Comparison of ENCODE assay signal across 12 cellular contexts in genomic region chr20:47544240-47544639, GRCh38. TPM values are rescaled to one million over a fixed set of nuclear protein-coding genes. Genes with fewer than 3 reads are reported as not detected.
DNase-seq lines count a peak whose midpoint lies in the region; TF ChIP-seq lines count a peak whose summit lies in the region.
"Had no signal": no experiment of that assay in that cellular context is flagged by ENCODE, and none has a peak within 500 bp of the region (broad histone marks: within the 10 kb centered on the region; RNA-seq: fewer than 3 reads in every experiment).

No MANE protein-coding gene starts in this region.

- H3K4me3 Mint-ChIP-seq in type B pancreatic cell, result no peak overlapping the region

- TF ChIP-seq CTCF in fibroblast of pulmonary artery (IDR thresholded peaks at IDR 0.05; ENCODE audit: low read length, missing control alignments), result no peak
- TF ChIP-seq CTCF in type B pancreatic cell (conservative IDR thresholded peaks at IDR 0.05), result no peak
- no peak for TF ChIP-seq CTCF in vagina (IDR thresholded peaks at IDR 0.05)

- H3K27ac Mint-ChIP-seq in type B pancreatic cell, result peak overlapping the region; percentile 30

- H3K9me3 ChIP-seq in SJSA1 (replicated peaks), result no peaks in the 10 kb centered on the region
- H3K9me3 ChIP-seq in vagina, result no peaks in the 10 kb centered on the region

- intact Hi-C loops in vagina (cut with DNase I), result no loop called here

- no peak overlapping the region for H3K27ac ChIP-seq in SJSA1
- no peak overlapping the region for H3K27ac ChIP-seq in vagina
- H3K27ac ChIP-seq: epithelial cell of prostate had no signal

- H3K9me3 Mint-ChIP-seq in type B pancreatic cell, result no peaks in the 10 kb centered on the region

- no peak overlapping the region for H3K4me3 ChIP-seq in SJSA1
- H3K4me3 ChIP-seq in fibroblast of pulmonary artery (replicated peaks; ENCODE audit: low read depth, low read length), result no peak overlapping the region
- no peak overlapping the region for H3K4me3 ChIP-seq in vagina

- H3K27me3 ChIP-seq in SJSA1 (replicated peaks) (no peaks in the 10 kb centered on the region), vagina (no peaks in the 10 kb centered on the region)

- DNase-seq in stimulated activated CD4-positive, alpha-beta T cell treated with anti-CD3 and anti-CD28 coated beads, Interleukin-15, amount 100 ng/mL, for 24 hours, result peak; percentile 24
- no peak for DNase-seq in stimulated activated CD4-positive, alpha-beta T cell treated with anti-CD3 and anti-CD28 coated beads, Interleukin-2, amount 100 ng/mL, for 48 hours
- peak; percentile 52 to 54 for DNase-seq in SJSA1 (ENCODE audit: low read depth in 1 of 2, low spot score in 2 of 2)
- peak; percentile 38 for DNase-seq in fibroblast of pulmonary artery (ENCODE audit: low read depth)
- DNase-seq in type B pancreatic cell (ENCODE audit: extremely low spot score, unreplicated experiment), result no peak
- no peak for DNase-seq in medulla oblongata (ENCODE audit: extremely low spot score)
- DNase-seq in NCI-H187 treated with DMSO at 0.1 percent for 48 hours (lab: John Stamatoyannopoulos, UW), result no peak
- DNase-seq in vagina (ENCODE audit: extremely low spot score in 2 of 2), result no peak
- DNase-seq: left colon, NCI-H774, T1000 had no signal

- H3K4me1 ChIP-seq in SJSA1 (replicated peaks) (peaks cover 39% of the 10 kb centered on the region), vagina (peaks cover 35% of the 10 kb centered on the region)

- H3K27me3 Mint-ChIP-seq in type B pancreatic cell, result no peaks in the 10 kb centered on the region

- H3K36me3 Mint-ChIP-seq in type B pancreatic cell, result peaks cover 8% of the 10 kb centered on the region

- H3K36me3 ChIP-seq in SJSA1 (no peaks in the 10 kb centered on the region), vagina (no peaks in the 10 kb centered on the region)

- H3K4me1 Mint-ChIP-seq in type B pancreatic cell (ENCODE audit: unreplicated experiment), result peaks cover 48% of the 10 kb centered on the region

- TF ChIP-seq POLR2A in vagina (IDR thresholded peaks at IDR 0.05), result no peak

RNA-seq across cellular contexts. Expression of gene NCOA3, which starts 42.6 kb away (rescaled TPM):
- total RNA-seq in SJSA1 (2014; rRNA removed; shearing (Covaris generic)), result 11.5 and 20.4 TPM in 2 replicates
- total RNA-seq in type B pancreatic cell (ENCODE audit: low replicate concordance), result 37.3 and 50.2 TPM in 2 replicates
- 47.1 TPM for total RNA-seq in vagina

Comparison
In these comparisons a context has a peak if more than half of its experiments do, and no peak if none do; other contexts are left out.
1. DNase-seq: peak in stimulated activated CD4-positive, alpha-beta T cell treated with anti-CD3 and anti-CD28 coated beads, Interleukin-15, amount 100 ng/mL, for 24 hours (single experiment), SJSA1 (2 of 2) and fibroblast of pulmonary artery (single experiment); none in stimulated activated CD4-positive, alpha-beta T cell treated with anti-CD3 and anti-CD28 coated beads, Interleukin-2, amount 100 ng/mL, for 48 hours (0 of 2), type B pancreatic cell (single experiment), medulla oblongata (single experiment), NCI-H187 treated with DMSO at 0.1 percent for 48 hours (single experiment) and vagina (0 of 2).